ENCODE assay signal across 32 cellular contexts in the genomic region with DNA sequence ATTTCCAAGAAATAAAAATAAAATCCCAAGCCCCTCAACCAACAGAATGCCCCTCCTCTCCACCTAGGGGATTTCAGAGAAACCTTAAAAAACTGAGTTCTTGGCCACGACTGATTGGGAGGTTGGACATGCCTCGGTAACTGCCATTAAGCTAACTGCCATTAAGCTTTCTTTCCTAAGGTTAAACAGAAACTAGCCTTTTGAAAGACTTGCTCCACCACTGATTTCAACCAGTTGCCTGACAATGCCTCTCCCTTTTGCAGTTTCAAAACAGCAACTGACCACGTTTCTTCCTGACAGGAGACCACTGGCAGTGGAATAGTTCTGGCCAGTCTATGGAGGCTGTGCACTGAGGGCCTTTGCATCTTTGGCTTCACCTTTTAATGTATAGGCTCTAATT. TPM values are rescaled to one million over a fixed set of nuclear protein-coding genes. Genes with fewer than 3 reads are reported as not detected.
"Had no signal": no experiment of that assay in that cellular context is flagged by ENCODE, and none has a peak within 500 bp of the region (broad histone marks: within the 10 kb centered on the region; RNA-seq: fewer than 3 reads in every experiment).

No MANE protein-coding gene starts in this region.

- H3K27me3 ChIP-seq: colonic mucosa, gastrocnemius medialis had no signal

- H3K4me3 ChIP-seq: colonic mucosa, esophagus squamous epithelium, gastrocnemius medialis, heart right ventricle, left lung, lower lobe of right lung, mucosa of descending colon had no signal

- DNase-seq: cerebellar nuclear complex; colonic mucosa; cortex of kidney; effector CD8-positive, alpha-beta T cell; effector memory CD8-positive, alpha-beta T cell; endodermal cell; erythroblast; esophagus squamous epithelium; foreskin fibroblast; foreskin melanocyte; gastrocnemius medialis; glutamatergic neuron; head of caudate nucleus; heart right ventricle; hippocampal formation; left colon; left lung; left ventricle myocardium superior; lower lobe of right lung; mesenchymal stem cell; mucosa of descending colon had no signal

- H3K4me1 ChIP-seq: colonic mucosa, esophagus squamous epithelium, gastrocnemius medialis, heart right ventricle, left lung, lower lobe of right lung had no signal

- H3K9me3 ChIP-seq: colonic mucosa, esophagus squamous epithelium, gastrocnemius medialis, heart right ventricle, left lung, lower lobe of right lung, mucosa of descending colon had no signal

- H3K36me3 ChIP-seq: colonic mucosa, esophagus squamous epithelium, gastrocnemius medialis, heart right ventricle, left lung, lower lobe of right lung had no signal

- H3K27ac ChIP-seq: colonic mucosa, epithelial cell of prostate, esophagus squamous epithelium, gastrocnemius medialis, heart right ventricle, left lung, lower lobe of right lung had no signal

- ATAC-seq: effector memory CD8-positive, alpha-beta T cell; esophagus mucosa; gastrocnemius medialis; heart right ventricle; left colon; left lung; left ventricle myocardium superior; lower lobe of right lung; mucosa of descending colon had no signal

RNA-seq across cellular contexts. Expression of gene TRPC7, which starts 39.3 kb away (rescaled TPM):
- total RNA-seq: chondrocyte, colonic mucosa, dermis microvascular lymphatic vessel endothelial cell, esophagus mucosa, esophagus squamous epithelium, gastrocnemius medialis, glomerular endothelial cell, heart right ventricle, kidney epithelial cell, left lung, left ventricle myocardium superior, lower leg skin, lower lobe of right lung, lung microvascular endothelial cell, mesenteric fat pad, mesothelial cell of epicardium had no signal
- polyA plus RNA-seq: heart right ventricle, keratinocyte had no signal
